1 cellular context compared by ENCODE assay signal in genomic region chr6:21749754-21750153, GRCh38.
TF ChIP-seq lines count a peak whose summit lies in the region.

No MANE protein-coding gene starts in this region.

TF ChIP-seq in HEK293, 187 proteins besides CTCF, POLR2A, EP300 and RAD21 (continued from another document):
- TF ChIP-seq ZNF639 (tag by site-specific recombination; IDR thresholded peaks at IDR 0.05) (peak; percentile 47; the same call in 1 of the 2 replicates), ZNF561 (tag by site-specific recombination; IDR thresholded peaks at IDR 0.05; ENCODE audit: borderline replicate concordance) (peak; percentile 98), GLIS1 (tag by site-specific recombination; IDR thresholded peaks at IDR 0.05) (peak; percentile 55)
